1 cellular context compared by ENCODE assay signal in the genomic region with DNA sequence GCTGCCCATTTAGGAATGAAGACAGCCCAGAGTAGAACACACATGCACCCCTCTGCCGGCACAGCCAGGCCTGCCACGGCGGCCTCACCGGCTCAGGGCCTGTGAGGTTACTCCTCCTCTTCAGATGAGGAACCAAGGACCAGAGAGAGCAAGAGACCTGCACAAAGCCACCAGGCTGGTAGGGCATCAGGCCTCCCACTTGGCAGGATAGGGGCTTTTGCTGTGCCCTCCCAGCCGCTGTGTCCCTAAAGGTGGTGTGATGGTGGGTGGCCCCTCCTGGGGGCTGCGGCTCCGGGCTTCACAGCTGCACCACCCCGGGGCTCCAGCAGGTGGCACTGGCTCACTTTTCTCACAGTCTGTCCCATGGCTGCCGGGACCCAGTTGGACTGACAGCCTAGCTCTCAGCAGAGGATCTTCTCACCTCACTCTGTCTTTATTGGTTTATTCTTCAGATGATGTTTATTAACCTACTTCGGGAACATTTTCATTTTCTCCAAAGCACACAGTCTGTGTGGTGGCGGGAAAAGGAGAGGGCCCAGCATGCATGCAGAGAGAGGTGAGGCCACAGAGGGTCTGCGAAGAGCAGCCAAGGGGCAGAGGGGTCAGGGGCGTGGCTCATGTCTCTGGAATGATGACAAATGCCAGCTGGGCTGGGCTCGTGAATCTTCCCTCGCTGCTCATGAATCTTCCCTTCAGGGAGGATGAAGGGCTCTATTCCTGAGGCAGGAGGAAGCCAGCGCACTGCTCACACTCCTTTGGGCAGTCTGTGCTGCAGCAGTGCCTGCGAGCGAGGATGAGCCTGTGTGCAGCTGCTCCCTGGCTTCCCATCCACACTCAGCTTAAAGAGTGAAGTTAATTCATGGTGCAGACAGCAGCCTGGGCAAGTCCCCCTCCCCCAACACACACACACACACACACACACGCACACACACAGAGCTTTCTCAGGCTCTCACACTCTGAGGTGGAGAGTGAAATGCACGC.
TF ChIP-seq lines count a peak whose summit lies in the region.

No MANE protein-coding gene starts in this region.

TF ChIP-seq in H1, 55 proteins besides CTCF, POLR2A, EP300 and RAD21 (continued from another document):
- TF ChIP-seq GABPA (IDR thresholded peaks at IDR 0.05; ENCODE audit: borderline replicate concordance, insufficient read depth, low read length) (peak; percentile 23; the same call in 1 of the 2 replicates), YY1 (IDR thresholded peaks at IDR 0.05; ENCODE audit: low read depth, low read length) (peak; percentile 82), POLR2AphosphoS5 (IDR thresholded peaks at IDR 0.05; ENCODE audit: low read depth, low read length) (no peak)
